8 cellular contexts compared by ENCODE assay signal in genomic region chr9:133144142-133144886, GRCh38. TPM values are rescaled to one million over a fixed set of nuclear protein-coding genes. Genes with fewer than 3 reads are reported as not detected.
DNase-seq lines count a peak whose midpoint lies in the region; ATAC-seq, FAIRE-seq and TF ChIP-seq lines count a peak whose summit lies in the region.

No MANE protein-coding gene starts in this region.

- H3K36me3 ChIP-seq in GM06990 (ENCODE audit: control insufficient read depth, insufficient read depth, low read length) (peaks cover 1% of the 10 kb centered on the region), HCT116 (ENCODE audit: control insufficient read depth in 1 of 2, insufficient read depth in 2 of 2, low read length in 2 of 2) (no peaks in the 10 kb centered on the region), keratinocyte (ENCODE audit: control insufficient read depth in 2 of 2, extremely low read depth in 1 of 2, insufficient read depth in 2 of 2, low read length in 2 of 2) (peaks cover 0 to 8% of the 10 kb centered on the region in 2 experiments)

- no peak for FAIRE-seq in keratinocyte (lab: Jason Lieb, UNC)

- H3K4me1 ChIP-seq in HCT116 (ENCODE audit: control insufficient read depth in 1 of 2, insufficient read depth in 2 of 2, low read length in 2 of 2) (peaks cover 14 to 50% of the 10 kb centered on the region in 2 experiments), keratinocyte (ENCODE audit: control insufficient read depth, extremely low read depth, insufficient read depth, low read length) (peaks cover 22% of the 10 kb centered on the region)

- H4K20me1 ChIP-seq in HCT116 (ENCODE audit: insufficient read depth) (no peaks in the 10 kb centered on the region; the same call in 1 of the 2 replicates), keratinocyte (ENCODE audit: control insufficient read depth, extremely low read depth, insufficient read depth, low read length) (peaks cover 40% of the 10 kb centered on the region)

- H3K79me2 ChIP-seq in HCT116 (ENCODE audit: insufficient read depth, low read length) (peaks cover 80% of the 10 kb centered on the region), keratinocyte (ENCODE audit: control insufficient read depth, insufficient read depth, low read length) (peaks cover 48% of the 10 kb centered on the region)

- H2AFZ ChIP-seq in HCT116 (ENCODE audit: low read depth, low read length, poor library complexity, severe bottlenecking) (no peak overlapping the region), keratinocyte (ENCODE audit: control insufficient read depth, low read length) (no peak overlapping the region)

- intact Hi-C loops in HCT116 (cut with micrococcal nuclease) = loop anchor here (1.0 to 2.0 kb wide), 2 partner anchors 41 to 104 kb away; no protein-coding TSS in a partner anchor
- intact Hi-C loops in MCF 10A (cut with micrococcal nuclease) = loop anchor here (1.0 kb wide), 1 partner anchor 96 kb away; no protein-coding TSS in a partner anchor

- no peaks in the 10 kb centered on the region for H3K27me3 Mint-ChIP-seq in MCF 10A (ENCODE audit: insufficient read depth, unreplicated experiment)

- dilution Hi-C loops in keratinocyte (cut with MboI; ENCODE audit: extremely low pct_ligation_motif_present, low sequenced_read_pairs) = no loop called here

- peak overlapping the region; percentile 51 for H3K4me3 ChIP-seq in GM06990 (replicated peaks; ENCODE audit: low read depth, low read length)
- peak overlapping the region; percentile 16 to 19; a peak in 3 of 4 replicates for H3K4me3 ChIP-seq in HCT116 (replicated peaks in 1 of 2; ENCODE audit: low read depth in 1 of 2, low read length in 2 of 2)
- peak overlapping the region; percentile 13 to 45 (median 44) for H3K4me3 ChIP-seq in keratinocyte (ENCODE audit: control insufficient read depth in 2 of 3, extremely low read depth in 1 of 3, insufficient read depth in 2 of 3, low read depth in 1 of 3, low read length in 3 of 3)

- H3K27me3 ChIP-seq in GM06990 (replicated peaks; ENCODE audit: control insufficient read depth, insufficient read depth, low read length) (no peaks in the 10 kb centered on the region), HCT116 (ENCODE audit: insufficient read depth, low read length) (no peaks in the 10 kb centered on the region), keratinocyte (ENCODE audit: control insufficient read depth, extremely low read depth, insufficient read depth, low read length) (no peaks in the 10 kb centered on the region)

- no peaks in the 10 kb centered on the region for H3K9me2 ChIP-seq in HCT116 (ENCODE audit: insufficient read depth)

- CTCF ChIA-PET in HCT116 (lab: Charles Lee) (interaction anchor here (0.7 to 3.2 kb wide), 21 partner anchors 10 to 315 kb away, joined by 3 to 61 read pairs (median 6); partner anchors contain the start of genes CACFD1, GTF3C5 and RALGDS), MCF 10A (lab: Yijun Ruan, JAX) (interaction anchor here (0.6 to 8.8 kb wide), 35 partner anchors 10 to 1125 kb away, joined by 3 to 183 read pairs (median 5); no protein-coding TSS in a partner anchor)

- H3K4me2 ChIP-seq in HCT116 (ENCODE audit: low read length) = peak overlapping the region; percentile 65
- H3K4me2 ChIP-seq in keratinocyte (ENCODE audit: control insufficient read depth, extremely low read depth, insufficient read depth, low read depth, low read length) = peak overlapping the region; percentile 77

- H3K27ac ChIP-seq in HCT116 (ENCODE audit: low read depth, low read length) (peak overlapping the region; percentile 38; the same call in 1 of the 2 replicates), VCaP (peak overlapping the region; percentile 68), keratinocyte (ENCODE audit: control insufficient read depth, insufficient read depth, low read length) (no peak overlapping the region)

- H3K9ac ChIP-seq in HCT116 (ENCODE audit: low read length) (peak overlapping the region; percentile 45), keratinocyte (ENCODE audit: control insufficient read depth, extremely low read depth, insufficient read depth, low read length) (peak overlapping the region; percentile 52)

- peak; percentile 89 for TF ChIP-seq CTCF in GM06990 (IDR thresholded peaks at IDR 0.05; ENCODE audit: insufficient read depth, low read length, poor library complexity, severe bottlenecking)
- TF ChIP-seq CTCF in HCT116 (IDR thresholded peaks at IDR 0.05 in 2 of 3, conservative IDR thresholded peaks at IDR 0.05 in 1 of 3; ENCODE audit: borderline replicate concordance in 1 of 3, insufficient read depth in 1 of 3, low read depth in 2 of 3, low read length in 2 of 3) = peak in 2 of 3 experiments; percentile 97; a peak in 4 of 6 replicates
- peak; percentile 100 for TF ChIP-seq CTCF in VCaP (conservative IDR thresholded peaks at IDR 0.05)
- peak; percentile 98 for TF ChIP-seq CTCF in MCF 10A (IDR thresholded peaks at IDR 0.05; ENCODE audit: unreplicated experiment)
- peak in 2 of 3 experiments; percentile 90 to 97 for TF ChIP-seq CTCF in keratinocyte (optimal IDR thresholded peaks at IDR 0.05 in 1 of 3, IDR thresholded peaks at IDR 0.05 in 1 of 3, conservative IDR thresholded peaks at IDR 0.05 in 1 of 3; ENCODE audit: extremely low read depth in 1 of 3, insufficient read depth in 2 of 3, low read length in 3 of 3)

- no peak for TF ChIP-seq RAD21 in HCT116 (IDR thresholded peaks at IDR 0.05; ENCODE audit: low read depth)

- H3K9me1 ChIP-seq in keratinocyte (ENCODE audit: control insufficient read depth, extremely low read depth, insufficient read depth, low read length) = no peaks in the 10 kb centered on the region

- H3K9me3 Mint-ChIP-seq in MCF 10A (ENCODE audit: unreplicated experiment) = no peaks in the 10 kb centered on the region

- RAD21 ChIA-PET in HCT116 (lab: Charles Lee; ENCODE audit: low non-redundant PET in 1 of 2, low total read pairs in 2 of 2, uncharacterized antibody in 2 of 2, unreplicated experiment in 2 of 2) = interaction anchor here (0.7 to 1.5 kb wide), 7 partner anchors 9 to 342 kb away, joined by 3 to 4 read pairs (median 3); no protein-coding TSS in a partner anchor

- POLR2A ChIA-PET in HCT116 (lab: Charles Lee) = interaction anchor here (1.0 to 1.1 kb wide), 2 partner anchors 9 to 114 kb away, joined by 3 read pairs; partner anchors contain the start of gene GTF3C5
- POLR2A ChIA-PET in MCF 10A (lab: Yijun Ruan, JAX) = interaction anchor here (0.6 to 2.0 kb wide), 11 partner anchors 9 to 616 kb away, joined by 3 to 12 read pairs (median 4); partner anchors contain the start of gene GTF3C5

- no TSS peak for BruUV-seq in HCT116 (replicated peaks; lab: Mats Ljungman, UMichigan)
- no TSS peak for BruUV-seq in MCF 10A (replicated peaks; lab: Mats Ljungman, UMichigan)

- H3K27ac Mint-ChIP-seq in MCF 10A (ENCODE audit: low read depth, unreplicated experiment) = no peak overlapping the region

- H3K9me3 ChIP-seq in HCT116 (ENCODE audit: control insufficient read depth in 1 of 2, insufficient read depth in 1 of 2, low read depth in 1 of 2, low read length in 2 of 2) = no peaks in the 10 kb centered on the region
- H3K9me3 ChIP-seq in keratinocyte (ENCODE audit: control insufficient read depth, low read depth, low read length) = no peaks in the 10 kb centered on the region

- no peak for TF ChIP-seq POLR2A in HCT116 (IDR thresholded peaks at IDR 0.05; ENCODE audit: borderline replicate concordance, extremely low read depth, insufficient read depth, insufficient read length)

- H3K36me3 Mint-ChIP-seq in MCF 10A (ENCODE audit: insufficient read depth, unreplicated experiment) = no peaks in the 10 kb centered on the region

- peaks cover 24% of the 10 kb centered on the region for H3K4me1 Mint-ChIP-seq in MCF 10A (ENCODE audit: insufficient read depth, unreplicated experiment)

- DNase-seq in GM06990 (ENCODE audit: extremely low read depth, insufficient read length) (peak; percentile 92), HCT116 (ENCODE audit: low read depth, low spot score) (no peak), NCI-H1417 treated with DMSO at 0.1 percent for 48 hours (lab: John Stamatoyannopoulos, UW) (peak; percentile 44), MCF 10A (ENCODE audit: unreplicated experiment) (peak; percentile 53), keratinocyte (ENCODE audit: low read depth, low spot score) (no peak), pons (ENCODE audit: low spot score) (no peak)
- peak; percentile 78 to 88 for DNase-seq in stimulated activated CD4-positive, alpha-beta T cell treated with anti-CD3 and anti-CD28 coated beads, Interleukin-1b, Interleukin-23, amount 100 ng/mL, for 1 hour (ENCODE audit: low read depth in 2 of 2)

- peak overlapping the region; percentile 57 for H3K4me3 Mint-ChIP-seq in MCF 10A (ENCODE audit: unreplicated experiment)

- peak; percentile 48 for ATAC-seq in HCT116

TF ChIP-seq in HCT116, 20 proteins besides CTCF, POLR2A, EP300 and RAD21 (continues in another document):
- TF ChIP-seq SP1 (IDR thresholded peaks at IDR 0.05; ENCODE audit: low read depth) = no peak
- TF ChIP-seq POLR2AphosphoS5 (IDR thresholded peaks at IDR 0.05; ENCODE audit: low read depth, low read length) = no peak
- no peak for TF ChIP-seq SRF (IDR thresholded peaks at IDR 0.05; ENCODE audit: low read depth)

RNA-seq across cellular contexts. Expression of gene GBGT1, which starts 19.4 kb away (rescaled TPM):
- total RNA-seq in HCT116 (2021; ENCODE audit: unreplicated experiment) = 0.34 TPM
- not detected in 2 replicates for polyA plus RNA-seq in HCT116 (2012)
- not detected in 2 replicates for total RNA-seq in MCF 10A (2022)
- polyA plus RNA-seq in keratinocyte = 0.42 to 0.74 TPM (median 0.54 TPM) in 3 replicates
- polyA plus RNA-seq in keratinocyte (2011; ENCODE audit: low read depth) = not detected
- 0.17 and 0.48 TPM in 2 replicates for polyA plus RNA-seq in keratinocyte (2011; cell fraction: cytosol; rRNA removed)
- 0.87 and 1.1 TPM in 2 replicates for polyA plus RNA-seq in keratinocyte (2011; cell fraction: nucleus; rRNA removed)
- 0.25 and 0.72 TPM in 2 replicates for polyA plus RNA-seq in keratinocyte (2012; ENCODE audit: low replicate concordance)
- 0.40 to 1.6 TPM (median 0.77 TPM) in 3 replicates for polyA minus RNA-seq in keratinocyte
- polyA minus RNA-seq in keratinocyte (2011; cell fraction: cytosol; rRNA and poly(A)+ RNA removed) = not detected
- polyA minus RNA-seq in keratinocyte (2011; cell fraction: nucleus; rRNA and poly(A)+ RNA removed) = 0.95 and 1.1 TPM in 2 replicates

RNA-seq across cellular contexts. Expression of gene RALGDS, which starts 23.3 kb away (rescaled TPM):
- total RNA-seq in HCT116 (2021; ENCODE audit: unreplicated experiment) (36.1 TPM), MCF 10A (2022) (14.2 and 15.4 TPM in 2 replicates)
- polyA plus RNA-seq in HCT116 (2012) = 42.3 and 53.5 TPM in 2 replicates
- polyA plus RNA-seq in keratinocyte = 22.6 to 38.0 TPM (median 27.2 TPM) in 3 replicates
- polyA plus RNA-seq in keratinocyte (2011; ENCODE audit: low read depth) = 22.2 TPM
- 20.4 and 31.3 TPM in 2 replicates for polyA plus RNA-seq in keratinocyte (2011; cell fraction: cytosol; rRNA removed)
- 73.4 and 91.6 TPM in 2 replicates for polyA plus RNA-seq in keratinocyte (2011; cell fraction: nucleus; rRNA removed)
- 15.5 and 19.3 TPM in 2 replicates for polyA plus RNA-seq in keratinocyte (2012; ENCODE audit: low replicate concordance)
- 20.9 to 29.4 TPM (median 25.9 TPM) in 3 replicates for polyA minus RNA-seq in keratinocyte
- polyA minus RNA-seq in keratinocyte (2011; cell fraction: cytosol; rRNA and poly(A)+ RNA removed) = 19.8 TPM
- 17.3 and 24.7 TPM in 2 replicates for polyA minus RNA-seq in keratinocyte (2011; cell fraction: nucleus; rRNA and poly(A)+ RNA removed)

Comparison
In these comparisons a context has a peak if more than half of its experiments do, and no peak if none do; other contexts are left out.
1. DNase-seq: peak in GM06990 (single experiment), NCI-H1417 treated with DMSO at 0.1 percent for 48 hours (single experiment), MCF 10A (single experiment) and stimulated activated CD4-positive, alpha-beta T cell treated with anti-CD3 and anti-CD28 coated beads, Interleukin-1b, Interleukin-23, amount 100 ng/mL, for 1 hour (2 of 2); none in HCT116 (single experiment), keratinocyte (single experiment) and pons (single experiment).
2. Peak in every context shown above with its lines, with median percentiles within 50 percentile points of each other: H3K4me3 ChIP-seq and CTCF ChIP-seq.